Comparison of ENCODE assay signal across 8 cellular contexts in the genomic region with DNA sequence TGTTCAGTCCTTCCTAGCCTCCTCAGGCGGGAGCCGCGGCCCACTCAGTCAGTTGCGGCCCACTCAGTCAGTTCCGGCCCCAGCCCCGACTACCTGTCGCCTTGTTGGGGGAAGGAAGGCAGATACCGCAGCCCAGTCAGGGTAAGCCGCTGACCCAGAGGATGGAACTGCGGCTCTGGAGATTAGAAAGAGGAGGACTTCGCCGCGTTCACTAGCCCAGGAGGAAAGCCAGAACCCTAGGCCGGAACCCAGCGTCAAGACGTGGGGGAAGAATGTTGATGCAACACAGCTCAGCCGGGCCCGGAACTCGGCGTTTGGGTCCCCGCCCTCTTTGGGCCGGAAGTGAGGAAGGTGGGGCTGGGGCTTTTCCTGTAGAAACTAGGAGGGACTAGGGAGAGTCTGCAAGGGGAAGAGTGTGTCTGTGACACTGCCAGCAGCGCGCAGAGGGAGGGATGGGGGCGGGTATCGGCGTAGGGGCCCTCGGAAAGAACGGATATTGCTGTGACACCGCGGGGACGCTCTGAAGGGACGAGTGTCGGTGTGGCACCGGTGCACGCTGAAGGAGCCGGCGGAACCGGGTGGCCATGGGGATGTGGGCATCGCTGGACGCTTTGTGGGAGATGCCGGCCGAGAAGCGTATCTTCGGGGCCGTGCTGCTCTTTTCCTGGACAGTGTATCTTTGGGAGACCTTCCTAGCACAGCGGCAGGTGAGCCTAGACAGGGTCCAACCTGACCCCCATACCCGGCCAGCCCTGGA. TPM values are rescaled to one million over a fixed set of nuclear protein-coding genes. Genes with fewer than 3 reads are reported as not detected.
DNase-seq lines count a peak whose midpoint lies in the region; FAIRE-seq and TF ChIP-seq lines count a peak whose summit lies in the region.

A gene (plus strand): TSS at position 549 of the 757 bp plus-strand sequence. CDS start 36 bp downstream, at position 585.

- H3K23ac ChIP-seq in neuronal stem cell (ENCODE audit: low read depth, low read length, poor library complexity), result peak within 1 kb of the TSS; percentile 97

- peak within 1 kb of the TSS; percentile 89 for H4K8ac ChIP-seq in neuronal stem cell (ENCODE audit: low read depth, low read length)

- H2AFZ ChIP-seq in neuronal stem cell (ENCODE audit: low read length), result peak within 1 kb of the TSS; percentile 91

- no peaks in the 10 kb centered on the region for H3K79me1 ChIP-seq in neuronal stem cell (ENCODE audit: low read depth, low read length)

- peak within 1 kb of the TSS; percentile 55 for H3K4me2 ChIP-seq in neuronal stem cell (ENCODE audit: insufficient read depth, low read length, poor library complexity, severe bottlenecking)

- no peaks in the 10 kb centered on the region for H3K9me3 Mint-ChIP-seq in activated naive CD4-positive, alpha-beta T cell treated with anti-CD3 and anti-CD28 coated beads for 36 hours

- H2BK5ac ChIP-seq in neuronal stem cell (ENCODE audit: low read length), result no peak within 1 kb of the TSS

- peak within 1 kb of the TSS; percentile 96 to 98 for H3K4me3 ChIP-seq in neuronal stem cell (ENCODE audit: low read length in 2 of 2)

- no peaks in the 10 kb centered on the region for H3K4me1 ChIP-seq in neuronal stem cell (ENCODE audit: control insufficient read depth in 2 of 2, insufficient read depth in 1 of 2, low read depth in 1 of 2, low read length in 2 of 2)

- WGBS in neuronal stem cell (ENCODE audit: extremely low coverage in 2 of 2, insufficient read length in 2 of 2, insufficient replicate concordance in 1 of 2), 2 donors, result no CpG with 5 or more reads among the region's 48 CpGs

- H3K4me3 Mint-ChIP-seq in activated naive CD4-positive, alpha-beta T cell treated with anti-CD3 and anti-CD28 coated beads for 36 hours, result peak within 1 kb of the TSS; percentile 99

- H3K4ac ChIP-seq in neuronal stem cell (ENCODE audit: low read length), result no peak within 1 kb of the TSS

- H3K18ac ChIP-seq in neuronal stem cell (ENCODE audit: low read length), result peak within 1 kb of the TSS; percentile 97

- peaks cover 35% of the 10 kb centered on the region for H3K4me1 Mint-ChIP-seq in activated naive CD4-positive, alpha-beta T cell treated with anti-CD3 and anti-CD28 coated beads for 36 hours (ENCODE audit: low read depth)

- no peak for FAIRE-seq in frontal cortex (lab: Jason Lieb, UNC)

- no peak within 1 kb of the TSS for H2BK12ac ChIP-seq in neuronal stem cell (ENCODE audit: low read length)

- no peak for TF ChIP-seq CTCF in subcutaneous adipose tissue (IDR thresholded peaks at IDR 0.05; ENCODE audit: low read depth)

- peak within 1 kb of the TSS; percentile 100 for H3K27ac Mint-ChIP-seq in activated naive CD4-positive, alpha-beta T cell treated with anti-CD3 and anti-CD28 coated beads for 36 hours

- peak; percentile 91 for DNase-seq in GF-D8 (lab: John Stamatoyannopoulos, UW)
- DNase-seq in HEK293T (ENCODE audit: extremely low spot score), result peak; percentile 86
- peak; percentile 98 for DNase-seq in NAMALWA (ENCODE audit: low spot score)
- peak; percentile 97 for DNase-seq in SK-N-DZ (ENCODE audit: low spot score)
- DNase-seq in activated naive CD4-positive, alpha-beta T cell treated with anti-CD3 and anti-CD28 coated beads for 36 hours, result peak; percentile 98
- DNase-seq in frontal cortex (ENCODE audit: low spot score in 2 of 2), result peak; percentile 70 to 85
- peak; percentile 97 for DNase-seq in neuronal stem cell (ENCODE audit: low spot score)

- intact Hi-C loops in activated naive CD4-positive, alpha-beta T cell treated with anti-CD3 and anti-CD28 coated beads for 36 hours (cut with micrococcal nuclease), result loop anchor here (1.0 to 2.0 kb wide), 8 partner anchors 17 to 273 kb away; a partner anchor contains a TSS

- no peaks in the 10 kb centered on the region for H3K9me3 ChIP-seq in neuronal stem cell (replicated peaks in 1 of 2; ENCODE audit: control insufficient read depth in 2 of 2, insufficient read depth in 1 of 2, low read depth in 1 of 2, low read length in 2 of 2)

- peaks cover 9 to 41% of the 10 kb centered on the region in 2 donors for H3K36me3 ChIP-seq in neuronal stem cell (replicated peaks in 1 of 2; ENCODE audit: control insufficient read depth in 2 of 2, insufficient read depth in 2 of 2, low read length in 2 of 2)

- peaks cover 25% of the 10 kb centered on the region for H3K36me3 Mint-ChIP-seq in activated naive CD4-positive, alpha-beta T cell treated with anti-CD3 and anti-CD28 coated beads for 36 hours (ENCODE audit: low read depth)

- peak within 1 kb of the TSS; percentile 94 for H3K27ac ChIP-seq in neuronal stem cell (replicated peaks; ENCODE audit: low read length)

- no peak within 1 kb of the TSS for H4K91ac ChIP-seq in neuronal stem cell (ENCODE audit: low read depth, low read length, poor library complexity)

- CTCF ChIA-PET in HEK293T (lab: Yijun Ruan, JAX), result no interaction called here
- CTCF ChIA-PET in activated naive CD4-positive, alpha-beta T cell treated with anti-CD3 and anti-CD28 coated beads for 36 hours (lab: Charles Lee), result interaction anchor here (1.0 to 3.7 kb wide), 3 partner anchors 47 to 105 kb away, joined by 3 to 15 read pairs (median 3); no protein-coding TSS in a partner anchor

- no peak within 1 kb of the TSS for H2AK5ac ChIP-seq in neuronal stem cell (ENCODE audit: low read depth, low read length)

- no peak within 1 kb of the TSS for H3K14ac ChIP-seq in neuronal stem cell (ENCODE audit: low read length)

- POLR2A ChIA-PET in HEK293T (lab: Yijun Ruan, JAX), result interaction anchor here (0.7 to 1.5 kb wide), 13 partner anchors 11 to 217 kb away, joined by 3 to 8 read pairs (median 3); a partner anchor contains a TSS

- no peaks in the 10 kb centered on the region for H3K27me3 Mint-ChIP-seq in activated naive CD4-positive, alpha-beta T cell treated with anti-CD3 and anti-CD28 coated beads for 36 hours (ENCODE audit: low read depth)

- peak within 1 kb of the TSS; percentile 38 for H2BK120ac ChIP-seq in neuronal stem cell (ENCODE audit: low read depth, low read length)

- no peak within 1 kb of the TSS for H2BK15ac ChIP-seq in neuronal stem cell (ENCODE audit: low read length)

- H3K9ac ChIP-seq in neuronal stem cell (ENCODE audit: low read depth, low read length, poor library complexity), result peak within 1 kb of the TSS; percentile 97

- no peaks in the 10 kb centered on the region for H3K27me3 ChIP-seq in neuronal stem cell (ENCODE audit: control insufficient read depth in 3 of 3, insufficient read depth in 3 of 3, low read depth in 1 of 3, low read length in 3 of 3)

TF ChIP-seq in HEK293T, 16 proteins besides CTCF, POLR2A, EP300 and RAD21:
- no peak; the same call in 1 of the 2 replicates for TF ChIP-seq FOXM1 (IDR thresholded peaks at IDR 0.05; ENCODE audit: borderline replicate concordance)
- no peak for TF ChIP-seq SP1 (IDR thresholded peaks at IDR 0.05)
- no peak for TF ChIP-seq BHLHE40 (IDR thresholded peaks at IDR 0.05; ENCODE audit: borderline replicate concordance)
- no peak for TF ChIP-seq LEF1 (IDR thresholded peaks at IDR 0.05; ENCODE audit: borderline replicate concordance)
- no peak for TF ChIP-seq NFRKB (IDR thresholded peaks at IDR 0.05)
- peak; percentile 27; the same call in 1 of the 2 replicates for TF ChIP-seq ELF4 (IDR thresholded peaks at IDR 0.05)
- no peak for TF ChIP-seq TARDBP (IDR thresholded peaks at IDR 0.05)
- no peak for TF ChIP-seq ZNF384 (IDR thresholded peaks at IDR 0.05)
- no peak for TF ChIP-seq ARNT (IDR thresholded peaks at IDR 0.05)
- no peak for TF ChIP-seq SUZ12 (IDR thresholded peaks at IDR 0.05)
- TF ChIP-seq HDGF (IDR thresholded peaks at IDR 0.05; ENCODE audit: borderline replicate concordance), result no peak
- TF ChIP-seq FOXK2 (IDR thresholded peaks at IDR 0.05), result peak; percentile 67; the same call in 1 of the 2 replicates
- TF ChIP-seq, protein P1, sequence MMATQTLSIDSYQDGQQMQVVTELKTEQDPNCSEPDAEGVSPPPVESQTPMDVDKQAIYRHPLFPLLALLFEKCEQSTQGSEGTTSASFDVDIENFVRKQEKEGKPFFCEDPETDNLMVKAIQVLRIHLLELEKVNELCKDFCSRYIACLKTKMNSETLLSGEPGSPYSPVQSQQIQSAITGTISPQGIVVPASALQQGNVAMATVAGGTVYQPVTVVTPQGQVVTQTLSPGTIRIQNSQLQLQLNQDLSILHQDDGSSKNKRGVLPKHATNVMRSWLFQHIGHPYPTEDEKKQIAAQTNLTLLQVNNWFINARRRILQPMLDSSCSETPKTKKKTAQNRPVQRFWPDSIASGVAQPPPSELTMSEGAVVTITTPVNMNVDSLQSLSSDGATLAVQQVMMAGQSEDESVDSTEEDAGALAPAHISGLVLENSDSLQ (IDR thresholded peaks at IDR 0.05), result peak; percentile 46
- peak; percentile 39 for TF ChIP-seq L3MBTL2 (conservative IDR thresholded peaks at IDR 0.05)
- TF ChIP-seq CTBP1 (IDR thresholded peaks at IDR 0.05; ENCODE audit: borderline replicate concordance), result peak; percentile 85
- TF ChIP-seq FOXA1 (IDR thresholded peaks at IDR 0.05), result no peak

RNA-seq across cellular contexts. Expression of the gene that starts here (rescaled TPM):
- polyA plus RNA-seq in SK-N-DZ (2014; cell fraction: cytosol; rRNA removed), result 30.1 and 35.3 TPM in 2 replicates
- polyA plus RNA-seq in SK-N-DZ (2014; cell fraction: nucleus; rRNA removed), result 16.2 and 18.2 TPM in 2 replicates
- total RNA-seq in activated naive CD4-positive, alpha-beta T cell treated with anti-CD3 and anti-CD28 coated beads for 36 hours, result 10 to 100 TPM; 13.2 to 14.7 TPM
- total RNA-seq in frontal cortex, result 54.2 TPM
- polyA plus RNA-seq in neuronal stem cell (2013, experiment 1 of 2), result 16.6 TPM
- 17.6 TPM for polyA plus RNA-seq in neuronal stem cell (2013, experiment 2 of 2)
- 10 to 100 TPM; 23.5 to 66.7 (median 38.0) TPM for total RNA-seq in subcutaneous adipose tissue

Comparison
In these comparisons a context has a peak if more than half of its experiments do, and no peak if none do; other contexts are left out.
1. Peak in every context shown above with its lines: DNase-seq, H3K4me3 ChIP-seq and H3K27ac ChIP-seq.